In genomic region chr11:123069878-123070821, GRCh38 we compare ENCODE assay signal across 9 cellular contexts. TPM values are rescaled to one million over a fixed set of nuclear protein-coding genes. Genes with fewer than 3 reads are reported as not detected.
DNase-seq lines count a peak whose midpoint lies in the region; ATAC-seq, FAIRE-seq and TF ChIP-seq lines count a peak whose summit lies in the region.
"Had no signal": no experiment of that assay in that cellular context is flagged by ENCODE, and none has a peak within 500 bp of the region (broad histone marks: within the 10 kb centered on the region; RNA-seq: fewer than 3 reads in every experiment).

No MANE protein-coding gene starts in this region.

- no peak overlapping the region for H3K4me2 ChIP-seq in HepG2 (ENCODE audit: low read depth, low read length)

- H3K27me3 ChIP-seq in liver (ENCODE audit: control insufficient read depth in 4 of 4, insufficient read depth in 4 of 4, low read length in 3 of 4) (no peaks in the 10 kb centered on the region), HepG2 (ENCODE audit: control insufficient read depth in 1 of 2, insufficient read depth in 2 of 2, low read length in 2 of 2) (no peaks in the 10 kb centered on the region), rectal smooth muscle tissue (ENCODE audit: control insufficient read depth, insufficient read depth, low read length) (no peaks in the 10 kb centered on the region)

- in situ Hi-C loops in HepG2 (cut with HindIII; ENCODE audit: extremely low pct_ligation_motif_present, low pct_unique_long_range_greater_than_20kb) (no loop called here), G401 (cut with HindIII; ENCODE audit: low sequenced_read_pairs) (no loop called here)

- peaks cover 2% of the 10 kb centered on the region for H3K36me3 Mint-ChIP-seq in activated CD8-positive, alpha-beta T cell treated with anti-CD3 and anti-CD28 coated beads for 36 hours (ENCODE audit: low read depth)

- H3K27ac Mint-ChIP-seq in activated CD8-positive, alpha-beta T cell treated with anti-CD3 and anti-CD28 coated beads for 36 hours, result peak overlapping the region; percentile 93

- H3K4me3 Mint-ChIP-seq in activated CD8-positive, alpha-beta T cell treated with anti-CD3 and anti-CD28 coated beads for 36 hours, result peak overlapping the region; percentile 83

- DNase-seq in HepG2 (ENCODE audit: low spot score), result no peak
- no peak for DNase-seq in activated CD8-positive, alpha-beta T cell treated with anti-CD3 and anti-CD28 coated beads for 36 hours
- no peak for DNase-seq in G401 (ENCODE audit: low spot score)
- DNase-seq in RWPE1 (ENCODE audit: low spot score), result no peak
- no peak for DNase-seq in activated CD4-positive, alpha-beta T cell treated with anti-CD3 and anti-CD28 coated beads, Interleukin-2, amount 50 U/mL, for 4 hours

- H3K4me3 ChIP-seq in liver (ENCODE audit: low read depth in 1 of 3, low read length in 3 of 3) (peak overlapping the region in 1 of 3 donors; percentile 23), HepG2 (replicated peaks in 1 of 3; ENCODE audit: insufficient read depth in 1 of 3, low read depth in 2 of 3, low read length in 3 of 3) (no peak overlapping the region), rectal smooth muscle tissue (ENCODE audit: low read length) (no peak overlapping the region)

- H3K79me2 ChIP-seq in HepG2 (ENCODE audit: insufficient read depth, low read length), result no peaks in the 10 kb centered on the region

- no peak overlapping the region for H2AFZ ChIP-seq in HepG2 (ENCODE audit: low read length)

- H3K4me1 ChIP-seq in liver (ENCODE audit: control insufficient read depth in 4 of 4, insufficient read depth in 4 of 4, low read length in 3 of 4) (peaks cover 0 to 3% (median under 1%) of the 10 kb centered on the region in 4 donors), HepG2 (ENCODE audit: insufficient read depth, low read length) (no peaks in the 10 kb centered on the region), rectal smooth muscle tissue (ENCODE audit: control insufficient read depth, insufficient read depth, low read length) (no peaks in the 10 kb centered on the region)

- peak overlapping the region; percentile 59 to 63 for H3K27ac ChIP-seq in liver (ENCODE audit: low read depth in 1 of 2, low read length in 2 of 2)
- no peak overlapping the region for H3K27ac ChIP-seq in HepG2 (ENCODE audit: extremely low read length, insufficient read depth, low read length)
- peak overlapping the region; percentile 33 for H3K27ac ChIP-seq in rectal smooth muscle tissue (ENCODE audit: low read depth, low read length)
- H3K27ac ChIP-seq in RWPE1, result no peak overlapping the region

- TF ChIP-seq POLR2A in HepG2 (IDR thresholded peaks at IDR 0.05; ENCODE audit: insufficient read depth in 1 of 2, low read depth in 2 of 2, low read length in 2 of 2), result no peak

- H3K9me3 ChIP-seq in liver (ENCODE audit: control insufficient read depth in 4 of 4, low read length in 3 of 4) (no peaks in the 10 kb centered on the region), HepG2 (ENCODE audit: low read length) (no peaks in the 10 kb centered on the region)

- no TSS peak for BruUV-seq in HepG2 (replicated peaks; lab: Mats Ljungman, UMichigan)

- H3K27me3 Mint-ChIP-seq in activated CD8-positive, alpha-beta T cell treated with anti-CD3 and anti-CD28 coated beads for 36 hours, result no peaks in the 10 kb centered on the region

- H3K36me3 ChIP-seq in liver (ENCODE audit: control insufficient read depth in 4 of 4, insufficient read depth in 3 of 4, low read depth in 1 of 4, low read length in 3 of 4) (no peaks in the 10 kb centered on the region), HepG2 (replicated peaks in 1 of 2; ENCODE audit: control insufficient read depth in 1 of 2, insufficient read depth in 2 of 2, low read length in 2 of 2) (no peaks in the 10 kb centered on the region), rectal smooth muscle tissue (ENCODE audit: control insufficient read depth, insufficient read depth, low read length) (peaks cover 3% of the 10 kb centered on the region)

- POLR2A ChIA-PET in HepG2 (lab: Yijun Ruan, JAX) (interaction anchor here (0.8 kb wide), 1 partner anchor 8 kb away, joined by 3 read pairs; no protein-coding TSS in a partner anchor), RWPE1 (lab: Yijun Ruan, JAX; ENCODE audit: low non-redundant PET) (interaction anchor here (0.6 kb wide), 1 partner anchor 8 kb away, joined by 3 read pairs; no protein-coding TSS in a partner anchor)
- POLR2A ChIA-PET in activated CD8-positive, alpha-beta T cell treated with anti-CD3 and anti-CD28 coated beads for 36 hours (lab: Charles Lee), result interaction anchor here (12.2 kb wide), 1 partner anchor 13 kb away, joined by 178 read pairs; the partner anchor contains the start of gene HSPA8

- H3K9me3 Mint-ChIP-seq in activated CD8-positive, alpha-beta T cell treated with anti-CD3 and anti-CD28 coated beads for 36 hours, result no peaks in the 10 kb centered on the region

- peaks cover 58% of the 10 kb centered on the region for H3K4me1 Mint-ChIP-seq in activated CD8-positive, alpha-beta T cell treated with anti-CD3 and anti-CD28 coated beads for 36 hours (ENCODE audit: low read depth)

- no peaks in the 10 kb centered on the region for H4K20me1 ChIP-seq in HepG2 (ENCODE audit: insufficient read depth, low read length)

- WGBS in liver, result 68% methylated on average over 5 of the region's 5 CpGs
- WGBS in HepG2 (ENCODE audit: low lambda C conversion rate), result 93% methylated on average over 5 of the region's 5 CpGs

- intact Hi-C loops in HepG2 (cut with micrococcal nuclease; ENCODE audit: unreplicated experiment), result no loop called here
- intact Hi-C loops in activated CD8-positive, alpha-beta T cell treated with anti-CD3 and anti-CD28 coated beads for 36 hours (cut with micrococcal nuclease), result no loop called here

- TF ChIP-seq RAD21 in liver (IDR thresholded peaks at IDR 0.05) (no peak), HepG2 (CRISPR knock-in tag; IDR thresholded peaks at IDR 0.05) (no peak)

- peak overlapping the region; percentile 32 to 58 for H3K9ac ChIP-seq in liver (ENCODE audit: low read depth in 1 of 2, low read length in 2 of 2)
- H3K9ac ChIP-seq in HepG2 (ENCODE audit: insufficient read depth, low read depth, low read length), result no peak overlapping the region
- no peak overlapping the region for H3K9ac ChIP-seq in rectal smooth muscle tissue (ENCODE audit: low read length)

- TF ChIP-seq EP300 in HepG2 (IDR thresholded peaks at IDR 0.05; ENCODE audit: low read depth in 2 of 2, low read length in 2 of 2) (no peak), HepG2 (CRISPR knock-in tag; IDR thresholded peaks at IDR 0.05; ENCODE audit: borderline replicate concordance) (no peak)

- CTCF ChIA-PET in HepG2 (lab: Yijun Ruan, JAX; ENCODE audit: low intra/inter-chr PET ratio, low total read pairs) (no interaction called here), RWPE1 (lab: Yijun Ruan, JAX) (no interaction called here)
- CTCF ChIA-PET in activated CD8-positive, alpha-beta T cell treated with anti-CD3 and anti-CD28 coated beads for 36 hours (lab: Charles Lee), result interaction anchor here (0.7 to 2.2 kb wide), 6 partner anchors 10 to 173 kb away, joined by 3 to 6 read pairs (median 5); no protein-coding TSS in a partner anchor

- ATAC-seq in HepG2 (no peak), HG03135 (IDR thresholded peaks at IDR 0.05; ENCODE audit: unreplicated experiment) (peak; percentile 47)
- ATAC-seq in activated CD8-positive, alpha-beta T cell treated with anti-CD3 and anti-CD28 coated beads for 36 hours, result peak; percentile 80

- TF ChIP-seq CTCF in liver (IDR thresholded peaks at IDR 0.05; ENCODE audit: low read depth, low read length, missing input control) (no peak), HepG2 (CRISPR knock-in tag; IDR thresholded peaks at IDR 0.05) (no peak), RWPE1 (conservative IDR thresholded peaks at IDR 0.05; ENCODE audit: low read depth) (no peak)
- TF ChIP-seq CTCF in activated CD8-positive, alpha-beta T cell treated with anti-CD3 and anti-CD28 coated beads for 36 hours (IDR thresholded peaks at IDR 0.05), result no peak

- no peak for FAIRE-seq in HepG2 (lab: Jason Lieb, UNC)
- FAIRE-seq: G401.6 had no signal

TF ChIP-seq in liver, 16 proteins besides CTCF, POLR2A, EP300 and RAD21 (continues in another document):
- no peak for TF ChIP-seq EGR1 (IDR thresholded peaks at IDR 0.05; ENCODE audit: low read depth in 2 of 2)
- TF ChIP-seq FOXA1 (IDR thresholded peaks at IDR 0.05), result no peak
- TF ChIP-seq NR2F2 (IDR thresholded peaks at IDR 0.05), result no peak
- TF ChIP-seq RXRA (IDR thresholded peaks at IDR 0.05), result no peak

TF ChIP-seq in HepG2, 621 proteins besides CTCF, POLR2A, EP300 and RAD21:
- TF ChIP-seq DNMT1 (CRISPR knock-in tag; IDR thresholded peaks at IDR 0.05) (no peak), HHEX (CRISPR knock-in tag; IDR thresholded peaks at IDR 0.05) (no peak)

RNA-seq across cellular contexts. Expression of gene HSPA8, which starts 8.2 kb away (rescaled TPM):
- 1,000 to 10,000 TPM; 1,425 to 1,445 TPM for total RNA-seq in liver
- polyA plus RNA-seq in liver, result 100 to 1,000 TPM; 215 to 518 TPM
- 2,151 and 3,620 TPM in 2 replicates for total RNA-seq in HepG2 (2016; rRNA removed; fragmentation: Illumina TruSeq; extraction: Trizol)
- 366 and 430 TPM in 2 replicates for total RNA-seq in HepG2 (2016; cell fraction: cytosol; rRNA removed; fragmentation: Illumina TruSeq; extraction: Trizol; ENCODE audit: low read depth)
- total RNA-seq in HepG2 (2016; cell fraction: insoluble cytoplasmic fraction; rRNA removed; fragmentation: Illumina TruSeq; extraction: Trizol), result 2,108 and 3,479 TPM in 2 replicates
- 740 and 955 TPM in 2 replicates for total RNA-seq in HepG2 (2016; cell fraction: membrane; rRNA removed; fragmentation: Illumina TruSeq; extraction: Trizol)
- 1,052 and 1,130 TPM in 2 replicates for total RNA-seq in HepG2 (2016; cell fraction: nucleus; rRNA removed; fragmentation: Illumina TruSeq; extraction: Trizol)
- 861 and 936 TPM in 2 replicates for polyA plus RNA-seq in HepG2 (2011; rRNA removed)
- 673 and 943 TPM in 2 replicates for polyA plus RNA-seq in HepG2 (2011; cell fraction: cytosol; rRNA removed)
- 372 and 521 TPM in 2 replicates for polyA plus RNA-seq in HepG2 (2011; cell fraction: nucleus; rRNA removed)
- 489 and 1,055 TPM in 2 replicates for polyA plus RNA-seq in HepG2 (2012)
- 213 and 256 TPM in 2 replicates for polyA plus RNA-seq in HepG2 (2016; cell fraction: cytosol; fragmentation: Illumina TruSeq; extraction: Trizol; ENCODE audit: low read depth)
- 2,308 and 2,340 TPM in 2 replicates for polyA plus RNA-seq in HepG2 (2016; cell fraction: insoluble cytoplasmic fraction; fragmentation: Illumina TruSeq; extraction: Trizol; ENCODE audit: low read depth)
- 393 and 523 TPM in 2 replicates for polyA plus RNA-seq in HepG2 (2016; cell fraction: membrane; fragmentation: Illumina TruSeq; extraction: Trizol; ENCODE audit: low read depth)
- polyA plus RNA-seq in HepG2 (2016; cell fraction: nucleus; fragmentation: Illumina TruSeq; extraction: Trizol; ENCODE audit: insufficient read depth, low read depth), result 951 and 981 TPM in 2 replicates
- 1,530 and 5,645 TPM in 2 replicates for polyA minus RNA-seq in HepG2 (2011; rRNA and poly(A)+ RNA removed; ENCODE audit: low replicate concordance)
- 512 and 637 TPM in 2 replicates for polyA minus RNA-seq in HepG2 (2011; cell fraction: cytosol; rRNA and poly(A)+ RNA removed)
- 410 and 759 TPM in 2 replicates for polyA minus RNA-seq in HepG2 (2011; cell fraction: nucleus; rRNA and poly(A)+ RNA removed)
- total RNA-seq in activated CD8-positive, alpha-beta T cell treated with anti-CD3 and anti-CD28 coated beads for 36 hours, result 1,000 to 10,000 TPM; 2,808 to 2,816 TPM
- total RNA-seq in G401 (2014; rRNA removed; shearing (Covaris generic)), result 2,144 and 3,148 TPM in 2 replicates

Comparison
In these comparisons a context has a peak if more than half of its experiments do, and no peak if none do; other contexts are left out.
1. H3K27ac ChIP-seq: peak in liver (2 of 2) and rectal smooth muscle tissue (single experiment); none in HepG2 (single experiment) and RWPE1 (single experiment).
2. H3K9ac ChIP-seq: peak in liver (2 of 2); none in HepG2 (single experiment) and rectal smooth muscle tissue (single experiment).